15 cellular contexts compared by ENCODE assay signal in the genomic region with DNA sequence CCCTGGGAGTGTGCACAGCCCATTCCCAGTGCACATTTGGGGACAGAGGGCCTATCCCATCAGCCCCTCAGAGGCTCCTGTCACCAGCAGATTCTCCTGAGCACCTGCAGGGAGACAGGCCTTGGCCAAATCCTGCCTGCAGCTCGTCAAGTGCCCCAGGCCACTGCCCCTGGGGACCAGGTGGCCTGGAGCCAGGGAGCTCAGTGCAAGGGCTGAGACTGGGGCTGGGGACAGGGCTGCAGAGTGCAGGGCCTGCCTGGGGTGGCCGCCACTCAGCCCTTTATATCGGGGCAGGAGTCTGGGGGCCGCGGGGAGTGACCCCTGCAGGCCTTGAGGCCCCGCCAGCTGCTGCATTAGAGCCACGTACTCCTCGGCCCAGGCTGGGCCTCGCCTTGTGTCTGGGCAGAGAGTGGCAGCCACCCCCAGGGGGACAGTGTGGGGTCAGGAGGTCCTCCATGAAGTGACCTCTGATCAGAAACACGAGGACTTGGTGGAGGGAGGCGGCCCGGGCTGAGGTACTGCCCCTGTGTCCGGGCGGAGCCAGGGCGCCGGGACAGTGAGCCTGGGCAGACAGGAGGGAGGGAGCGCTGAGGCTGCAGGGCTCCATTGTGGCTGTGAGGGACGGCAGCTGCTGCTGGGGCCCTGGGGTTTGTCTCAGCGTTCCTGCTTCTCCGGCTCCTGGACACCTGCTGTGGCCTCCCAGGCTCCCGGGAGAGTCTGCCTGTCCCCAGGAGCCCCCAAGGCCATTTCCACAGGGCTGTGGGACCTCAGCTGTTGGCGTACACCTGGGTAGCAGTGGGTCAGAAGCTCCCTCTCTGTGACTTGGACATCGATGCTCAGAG. TPM values are rescaled to one million over a fixed set of nuclear protein-coding genes. Genes with fewer than 3 reads are reported as not detected.
DNase-seq lines count a peak whose midpoint lies in the region; ATAC-seq, FAIRE-seq and TF ChIP-seq lines count a peak whose summit lies in the region.
"Had no signal": no experiment of that assay in that cellular context is flagged by ENCODE, and none has a peak within 500 bp of the region (broad histone marks: within the 10 kb centered on the region; RNA-seq: fewer than 3 reads in every experiment).

No MANE protein-coding gene starts in this region.

- peaks cover 0 to 21% of the 10 kb centered on the region in 2 donors for H3K36me3 ChIP-seq in adrenal gland (replicated peaks in 1 of 2)
- no peaks in the 10 kb centered on the region for H3K36me3 ChIP-seq in HepG2 (replicated peaks in 1 of 2; ENCODE audit: control insufficient read depth in 1 of 2, insufficient read depth in 2 of 2, low read length in 2 of 2)
- H3K36me3 ChIP-seq in testis (ENCODE audit: low read depth, missing control alignments), result no peaks in the 10 kb centered on the region

- 73 to 89% (median 76%) methylated on average over 9 to 23 of the region's 23 CpGs; no CpG with 5 or more reads in 1 of the 4 donors for WGBS in adrenal gland, 4 donors
- WGBS in HepG2 (ENCODE audit: low lambda C conversion rate), result 50% methylated on average over 1 of the region's 23 CpGs
- WGBS in testis, 2 donors, result 61 to 97% methylated on average over 7 to 21 of the region's 23 CpGs

- ATAC-seq in activated CD8-positive, alpha-beta T cell treated with anti-CD3 and anti-CD28 coated beads for 36 hours, result no peak
- no peak for ATAC-seq in activated CD8-positive, alpha-beta T cell treated with anti-CD3 and anti-CD28 coated beads, Interleukin-2, amount 10 ng/mL, durations not matched to agents 7 days and 5 days
- peak; percentile 61 for ATAC-seq in HepG2
- no peak for ATAC-seq in GM19328 (IDR thresholded peaks at IDR 0.05; ENCODE audit: unreplicated experiment)

- H3K4me2 ChIP-seq in HepG2 (ENCODE audit: low read depth, low read length), result peak overlapping the region; percentile 45

- TF ChIP-seq POLR2A in adrenal gland (IDR thresholded peaks at IDR 0.05), result no peak
- no peak for TF ChIP-seq POLR2A in HepG2 (IDR thresholded peaks at IDR 0.05; ENCODE audit: insufficient read depth in 1 of 2, low read depth in 2 of 2, low read length in 2 of 2)
- no peak for TF ChIP-seq POLR2A in testis (IDR thresholded peaks at IDR 0.05)

- in situ Hi-C loops in HepG2 (cut with HindIII; ENCODE audit: extremely low pct_ligation_motif_present, low pct_unique_long_range_greater_than_20kb), result no loop called here

- H3K9me3 ChIP-seq in adrenal gland (replicated peaks in 1 of 3) (no peaks in the 10 kb centered on the region), HepG2 (ENCODE audit: low read length) (no peaks in the 10 kb centered on the region), testis (no peaks in the 10 kb centered on the region)

- no peak for TF ChIP-seq CTCF in activated CD8-positive, alpha-beta T cell treated with anti-CD3 and anti-CD28 coated beads for 36 hours (IDR thresholded peaks at IDR 0.05)
- TF ChIP-seq CTCF in adrenal gland (IDR thresholded peaks at IDR 0.05) (no peak), HepG2 (CRISPR knock-in tag; IDR thresholded peaks at IDR 0.05) (0 out of 2 replicates have a peak, but pooled peaks have one; percentile 14), testis (IDR thresholded peaks at IDR 0.05) (no peak)

- H3K27me3 Mint-ChIP-seq in activated CD8-positive, alpha-beta T cell treated with anti-CD3 and anti-CD28 coated beads for 36 hours, result peaks cover 11% of the 10 kb centered on the region
- H3K27me3 Mint-ChIP-seq in activated CD8-positive, alpha-beta T cell treated with anti-CD3 and anti-CD28 coated beads, Interleukin-2, amount 10 ng/mL, durations not matched to agents 7 days and 5 days (ENCODE audit: low read depth), result peaks cover 17% of the 10 kb centered on the region

- H3K9ac ChIP-seq in HepG2 (ENCODE audit: insufficient read depth, low read depth, low read length), result peak overlapping the region; percentile 6; the same call in 1 of the 2 replicates

- H3K27ac Mint-ChIP-seq in activated CD8-positive, alpha-beta T cell treated with anti-CD3 and anti-CD28 coated beads for 36 hours, result no peak overlapping the region
- no peak overlapping the region for H3K27ac Mint-ChIP-seq in activated CD8-positive, alpha-beta T cell treated with anti-CD3 and anti-CD28 coated beads, Interleukin-2, amount 10 ng/mL, durations not matched to agents 7 days and 5 days
- H3K27ac Mint-ChIP-seq: activated naive CD8-positive, alpha-beta T cell treated with anti-CD3 and anti-CD28 coated beads, Interleukin-2, amount 10 ng/mL, durations not matched to agents 7 days and 5 days had no signal

- H3K4me3 Mint-ChIP-seq in activated CD8-positive, alpha-beta T cell treated with anti-CD3 and anti-CD28 coated beads for 36 hours, result no peak overlapping the region
- no peak overlapping the region for H3K4me3 Mint-ChIP-seq in activated CD8-positive, alpha-beta T cell treated with anti-CD3 and anti-CD28 coated beads, Interleukin-2, amount 10 ng/mL, durations not matched to agents 7 days and 5 days
- H3K4me3 Mint-ChIP-seq: activated naive CD8-positive, alpha-beta T cell treated with anti-CD3 and anti-CD28 coated beads, Interleukin-2, amount 10 ng/mL, durations not matched to agents 7 days and 5 days; central memory CD8-positive, alpha-beta T cell had no signal

- H3K4me1 ChIP-seq in adrenal gland (replicated peaks in 1 of 2), result peaks cover 0 to 6% of the 10 kb centered on the region in 2 donors
- H3K4me1 ChIP-seq in HepG2 (ENCODE audit: insufficient read depth, low read length), result peaks cover 52% of the 10 kb centered on the region
- H3K4me1 ChIP-seq in testis, result peaks cover 41% of the 10 kb centered on the region

- H3K4me3 ChIP-seq in adrenal gland (no peak overlapping the region), HepG2 (replicated peaks in 1 of 3; ENCODE audit: insufficient read depth in 1 of 3, low read depth in 2 of 3, low read length in 3 of 3) (peak overlapping the region in 1 of 3 experiments; percentile 26; a peak in 1 of 6 replicates), testis (no peak overlapping the region)

- FAIRE-seq in HepG2 (lab: Jason Lieb, UNC), result peak; percentile 53
- FAIRE-seq: endothelial cell of umbilical vein, small intestine had no signal

- peaks cover 4% of the 10 kb centered on the region for H3K4me1 Mint-ChIP-seq in activated CD8-positive, alpha-beta T cell treated with anti-CD3 and anti-CD28 coated beads for 36 hours (ENCODE audit: low read depth)
- peaks cover 1% of the 10 kb centered on the region for H3K4me1 Mint-ChIP-seq in activated CD8-positive, alpha-beta T cell treated with anti-CD3 and anti-CD28 coated beads, Interleukin-2, amount 10 ng/mL, durations not matched to agents 7 days and 5 days (ENCODE audit: low read depth)
- H3K4me1 Mint-ChIP-seq: activated naive CD8-positive, alpha-beta T cell treated with anti-CD3 and anti-CD28 coated beads, Interleukin-2, amount 10 ng/mL, durations not matched to agents 7 days and 5 days had no signal

- POLR2A ChIA-PET in activated CD8-positive, alpha-beta T cell treated with anti-CD3 and anti-CD28 coated beads for 36 hours (lab: Charles Lee), result no interaction called here
- POLR2A ChIA-PET in activated CD8-positive, alpha-beta T cell treated with anti-CD3 and anti-CD28 coated beads, Interleukin-2, amount 10 ng/mL, durations not matched to agents 7 days and 5 days (lab: Charles Lee), result no interaction called here
- POLR2A ChIA-PET in HepG2 (lab: Yijun Ruan, JAX), result interaction anchor here (1.5 kb wide), 1 partner anchor 101 kb away, joined by 3 read pairs; no protein-coding TSS in a partner anchor

- H4K20me1 ChIP-seq in HepG2 (ENCODE audit: insufficient read depth, low read length), result peaks cover 4% of the 10 kb centered on the region; the same call in 1 of the 2 replicates

- BruUV-seq in HepG2 (replicated peaks; lab: Mats Ljungman, UMichigan), result no TSS peak

- H3K27me3 ChIP-seq in adrenal gland (no peaks in the 10 kb centered on the region), HepG2 (ENCODE audit: control insufficient read depth in 1 of 2, insufficient read depth in 2 of 2, low read length in 2 of 2) (peaks cover 18 to 33% of the 10 kb centered on the region in 2 experiments), testis (no peaks in the 10 kb centered on the region)

- TF ChIP-seq EP300 in HepG2 (IDR thresholded peaks at IDR 0.05; ENCODE audit: low read depth in 2 of 2, low read length in 2 of 2) (no peak), HepG2 (CRISPR knock-in tag; IDR thresholded peaks at IDR 0.05; ENCODE audit: borderline replicate concordance) (no peak)

- no peak for TF ChIP-seq RAD21 in HepG2 (CRISPR knock-in tag; IDR thresholded peaks at IDR 0.05)

- H3K36me3 Mint-ChIP-seq in activated CD8-positive, alpha-beta T cell treated with anti-CD3 and anti-CD28 coated beads for 36 hours (ENCODE audit: low read depth), result no peaks in the 10 kb centered on the region
- no peaks in the 10 kb centered on the region for H3K36me3 Mint-ChIP-seq in activated CD8-positive, alpha-beta T cell treated with anti-CD3 and anti-CD28 coated beads, Interleukin-2, amount 10 ng/mL, durations not matched to agents 7 days and 5 days (ENCODE audit: low read depth)
- H3K36me3 Mint-ChIP-seq: activated naive CD8-positive, alpha-beta T cell treated with anti-CD3 and anti-CD28 coated beads, Interleukin-2, amount 10 ng/mL, durations not matched to agents 7 days and 5 days had no signal

- CTCF ChIA-PET in activated CD8-positive, alpha-beta T cell treated with anti-CD3 and anti-CD28 coated beads for 36 hours (lab: Charles Lee), result interaction anchor here (0.9 kb wide), 1 partner anchor 55 kb away, joined by 3 read pairs; no protein-coding TSS in a partner anchor
- CTCF ChIA-PET in activated CD8-positive, alpha-beta T cell treated with anti-CD3 and anti-CD28 coated beads, Interleukin-2, amount 10 ng/mL, durations not matched to agents 7 days and 5 days (lab: Charles Lee), result no interaction called here
- CTCF ChIA-PET in HepG2 (lab: Yijun Ruan, JAX; ENCODE audit: low intra/inter-chr PET ratio, low total read pairs), result no interaction called here

- H3K27ac ChIP-seq in adrenal gland (no peak overlapping the region), HepG2 (ENCODE audit: extremely low read length, insufficient read depth, low read length) (no peak overlapping the region), testis (no peak overlapping the region)

- peak; percentile 0 for DNase-seq in activated CD8-positive, alpha-beta T cell treated with anti-CD3 and anti-CD28 coated beads for 36 hours
- DNase-seq in activated CD8-positive, alpha-beta T cell treated with anti-CD3 and anti-CD28 coated beads, Interleukin-2, amount 10 ng/mL, durations not matched to agents 7 days and 5 days, result no peak
- DNase-seq in adrenal gland (peak; percentile 1 to 56 (median 14)), HepG2 (ENCODE audit: low spot score) (no peak), testis (peak; percentile 20), SIG-M5 (lab: John Stamatoyannopoulos, UW) (no peak), UCSD-AML1 (lab: John Stamatoyannopoulos, UW; ENCODE audit: unreplicated experiment) (no peak)
- DNase-seq: Calu3, HCEC 1CT, NCI-H2029 treated with DMSO at 0.1 percent for 48 hours, small intestine had no signal

- no peaks in the 10 kb centered on the region for H3K79me2 ChIP-seq in HepG2 (ENCODE audit: insufficient read depth, low read length)

- intact Hi-C loops in activated CD8-positive, alpha-beta T cell treated with anti-CD3 and anti-CD28 coated beads for 36 hours (cut with micrococcal nuclease), result no loop called here
- intact Hi-C loops in adrenal gland (cut with DNase I), result no loop called here
- intact Hi-C loops in HepG2 (cut with micrococcal nuclease; ENCODE audit: unreplicated experiment), result no loop called here
- intact Hi-C loops in testis (cut with DNase I; ENCODE audit: low total_unique reads), result no loop called here

- H3K9me3 Mint-ChIP-seq in activated CD8-positive, alpha-beta T cell treated with anti-CD3 and anti-CD28 coated beads for 36 hours, result no peaks in the 10 kb centered on the region
- no peaks in the 10 kb centered on the region for H3K9me3 Mint-ChIP-seq in activated CD8-positive, alpha-beta T cell treated with anti-CD3 and anti-CD28 coated beads, Interleukin-2, amount 10 ng/mL, durations not matched to agents 7 days and 5 days (ENCODE audit: insufficient read depth)
- H3K9me3 Mint-ChIP-seq: activated naive CD8-positive, alpha-beta T cell treated with anti-CD3 and anti-CD28 coated beads, Interleukin-2, amount 10 ng/mL, durations not matched to agents 7 days and 5 days; central memory CD8-positive, alpha-beta T cell had no signal

- no peak overlapping the region for H2AFZ ChIP-seq in HepG2 (ENCODE audit: low read length)

RNA-seq across cellular contexts. Expression of gene GPC1, which starts 24.2 kb away (rescaled TPM):
- 1 to 10 TPM in 1 of 2 experiments, under 1 TPM in 1; 0.83 to 1.2 TPM for total RNA-seq in activated CD8-positive, alpha-beta T cell treated with anti-CD3 and anti-CD28 coated beads for 36 hours
- 1 to 10 TPM; 4.4 to 5.7 TPM for total RNA-seq in activated CD8-positive, alpha-beta T cell treated with anti-CD3 and anti-CD28 coated beads, Interleukin-2, amount 10 ng/mL, durations not matched to agents 7 days and 5 days
- 100 to 1,000 TPM in 7 of 8 donors, 10 to 100 TPM in 1; 75.1 to 202 (median 143) TPM for total RNA-seq in adrenal gland
- 10 to 100 TPM; 13.4 to 97.6 (median 70.9) TPM for polyA plus RNA-seq in adrenal gland
- 2.1 and 5.5 TPM in 2 replicates for total RNA-seq in HepG2 (2016; rRNA removed; fragmentation: Illumina TruSeq; extraction: Trizol)
- total RNA-seq in HepG2 (2016; cell fraction: cytosol; rRNA removed; fragmentation: Illumina TruSeq; extraction: Trizol; ENCODE audit: low read depth), result 0.91 and 1.6 TPM in 2 replicates
- 1.8 and 5.2 TPM in 2 replicates for total RNA-seq in HepG2 (2016; cell fraction: insoluble cytoplasmic fraction; rRNA removed; fragmentation: Illumina TruSeq; extraction: Trizol)
- total RNA-seq in HepG2 (2016; cell fraction: membrane; rRNA removed; fragmentation: Illumina TruSeq; extraction: Trizol), result 1.9 and 2.0 TPM in 2 replicates
- 5.4 and 7.0 TPM in 2 replicates for total RNA-seq in HepG2 (2016; cell fraction: nucleus; rRNA removed; fragmentation: Illumina TruSeq; extraction: Trizol)
- 4.0 and 4.8 TPM in 2 replicates for polyA plus RNA-seq in HepG2 (2011; rRNA removed)
- 2.4 and 5.8 TPM in 2 replicates for polyA plus RNA-seq in HepG2 (2011; cell fraction: cytosol; rRNA removed)
- polyA plus RNA-seq in HepG2 (2011; cell fraction: nucleus; rRNA removed), result 6.0 and 8.9 TPM in 2 replicates
- polyA plus RNA-seq in HepG2 (2012), result 1.1 and 2.2 TPM in 2 replicates
- 1.3 and 1.7 TPM in 2 replicates for polyA plus RNA-seq in HepG2 (2016; cell fraction: cytosol; fragmentation: Illumina TruSeq; extraction: Trizol; ENCODE audit: low read depth)
- 3.2 and 3.7 TPM in 2 replicates for polyA plus RNA-seq in HepG2 (2016; cell fraction: insoluble cytoplasmic fraction; fragmentation: Illumina TruSeq; extraction: Trizol; ENCODE audit: low read depth)
- polyA plus RNA-seq in HepG2 (2016; cell fraction: membrane; fragmentation: Illumina TruSeq; extraction: Trizol; ENCODE audit: low read depth), result 2.1 and 3.5 TPM in 2 replicates
- 12.8 and 13.1 TPM in 2 replicates for polyA plus RNA-seq in HepG2 (2016; cell fraction: nucleus; fragmentation: Illumina TruSeq; extraction: Trizol; ENCODE audit: insufficient read depth, low read depth)
- polyA minus RNA-seq in HepG2 (2011; rRNA and poly(A)+ RNA removed; ENCODE audit: low replicate concordance), result 9.2 and 40.8 TPM in 2 replicates
- polyA minus RNA-seq in HepG2 (2011; cell fraction: cytosol; rRNA and poly(A)+ RNA removed), result 7.8 and 8.3 TPM in 2 replicates
- polyA minus RNA-seq in HepG2 (2011; cell fraction: nucleus; rRNA and poly(A)+ RNA removed), result 2.1 and 4.8 TPM in 2 replicates
- 100 to 1,000 TPM; 244 to 479 TPM for total RNA-seq in testis
- polyA plus RNA-seq in testis (ENCODE audit: insufficient read depth, low read depth, low replicate concordance), result 74.2 TPM

Comparison
In these comparisons a context has a peak if more than half of its experiments do, and no peak if none do; other contexts are left out.
1. DNase-seq: peak in activated CD8-positive, alpha-beta T cell treated with anti-CD3 and anti-CD28 coated beads for 36 hours (single experiment), adrenal gland (7 of 7) and testis (single experiment); none in activated CD8-positive, alpha-beta T cell treated with anti-CD3 and anti-CD28 coated beads, Interleukin-2, amount 10 ng/mL, durations not matched to agents 7 days and 5 days (single experiment), HepG2 (single experiment), SIG-M5 (single experiment) and UCSD-AML1 (single experiment).
2. RNA of gene GPC1, which starts 24.2 kb away (total RNA-seq): 244 to 479 TPM in testis and 75.1 to 202 TPM in adrenal gland; 4.4 to 5.7 TPM in activated CD8-positive, alpha-beta T cell treated with anti-CD3 and anti-CD28 coated beads, Interleukin-2, amount 10 ng/mL, durations not matched to agents 7 days and 5 days, 0.91 to 7.0 TPM in HepG2 and 0.83 to 1.2 TPM in activated CD8-positive, alpha-beta T cell treated with anti-CD3 and anti-CD28 coated beads for 36 hours; every median in the first group is over 4 times any median in the second.